In genomic region chr16:30417447-30418349, GRCh38 we compare ENCODE assay signal across 8 cellular contexts. TPM values are rescaled to one million over a fixed set of nuclear protein-coding genes. Genes with fewer than 3 reads are reported as not detected.
DNase-seq lines count a peak whose midpoint lies in the region; ATAC-seq and TF ChIP-seq lines count a peak whose summit lies in the region.

No MANE protein-coding gene starts in this region.

- H3K27ac ChIP-seq in trophoblast cell (ENCODE audit: low read depth, low read length) (peak overlapping the region; percentile 26), tibial artery (peak overlapping the region; percentile 53 to 78)

- peak overlapping the region; percentile 52 for H4K8ac ChIP-seq in trophoblast cell (ENCODE audit: low read depth, low read length)

- no peaks in the 10 kb centered on the region for H3K27me3 ChIP-seq in trophoblast cell (ENCODE audit: insufficient read depth, low read length)
- H3K27me3 ChIP-seq in tibial artery = no peaks in the 10 kb centered on the region

- H2BK12ac ChIP-seq in trophoblast cell (ENCODE audit: low read length) = no peak overlapping the region

- DNase-seq in DMS153 treated with DMSO at 0.1 percent for 48 hours (lab: John Stamatoyannopoulos, UW; ENCODE audit: unreplicated experiment) = peak; percentile 88
- DNase-seq in KBM-7 = peak; percentile 92
- DNase-seq in activated naive CD8-positive, alpha-beta T cell treated with anti-CD3 and anti-CD28 coated beads, Interleukin-2, amount 10 ng/mL, durations not matched to agents 7 days and 5 days = peak; percentile 91
- peak; percentile 89 for DNase-seq in cardiac septum (ENCODE audit: low spot score)
- DNase-seq in trophoblast cell = peak; percentile 97
- peak; percentile 51 to 79 for DNase-seq in tibial artery

- H2AFZ ChIP-seq in trophoblast cell (ENCODE audit: insufficient read depth, low read length, poor library complexity) = peak overlapping the region; percentile 53

- no CpG with 5 or more reads among the region's 142 CpGs for WGBS in trophoblast cell (ENCODE audit: extremely low coverage, insufficient coverage, insufficient read length)

- peak overlapping the region; percentile 42 for H3K4me3 Mint-ChIP-seq in activated naive CD8-positive, alpha-beta T cell treated with anti-CD3 and anti-CD28 coated beads, Interleukin-2, amount 10 ng/mL, durations not matched to agents 7 days and 5 days

- intact Hi-C loops in cardiac septum (cut with DNase I) = loop anchor here (10.0 kb wide), 1 partner anchor 323 kb away; the partner anchor contains the start of genes TBX6 and YPEL3
- intact Hi-C loops in tibial artery (cut with DNase I; ENCODE audit: low total_unique reads) = no loop called here

- no peak overlapping the region for H3K4ac ChIP-seq in trophoblast cell (ENCODE audit: low read depth, low read length)

- peak overlapping the region; percentile 84 for H3K4me2 ChIP-seq in trophoblast cell (ENCODE audit: low read length)

- peak; percentile 71 for ATAC-seq in GM21526 (IDR thresholded peaks at IDR 0.05; ENCODE audit: low FRiP score, unreplicated experiment)
- ATAC-seq in SK-N-SH treated with all-trans-retinoic acid at 6 μM for 48 hours = peak; percentile 89
- ATAC-seq in activated naive CD8-positive, alpha-beta T cell treated with anti-CD3 and anti-CD28 coated beads, Interleukin-2, amount 10 ng/mL, durations not matched to agents 7 days and 5 days (ENCODE audit: low read depth) = peak; percentile 90

- H3K36me3 Mint-ChIP-seq in activated naive CD8-positive, alpha-beta T cell treated with anti-CD3 and anti-CD28 coated beads, Interleukin-2, amount 10 ng/mL, durations not matched to agents 7 days and 5 days = peaks cover 25% of the 10 kb centered on the region

- H3K27me3 Mint-ChIP-seq in activated naive CD8-positive, alpha-beta T cell treated with anti-CD3 and anti-CD28 coated beads, Interleukin-2, amount 10 ng/mL, durations not matched to agents 7 days and 5 days = no peaks in the 10 kb centered on the region

- peaks cover 21% of the 10 kb centered on the region for H3K4me1 Mint-ChIP-seq in activated naive CD8-positive, alpha-beta T cell treated with anti-CD3 and anti-CD28 coated beads, Interleukin-2, amount 10 ng/mL, durations not matched to agents 7 days and 5 days

- H3K4me3 ChIP-seq in trophoblast cell (ENCODE audit: low read depth, low read length) (peak overlapping the region; percentile 70), tibial artery (peak overlapping the region; percentile 57 to 68)

- no peaks in the 10 kb centered on the region for H3K79me2 ChIP-seq in trophoblast cell (ENCODE audit: control insufficient read depth, insufficient read depth, low read length, poor library complexity)

- peaks cover 12% of the 10 kb centered on the region in 2 experiments for H3K36me3 ChIP-seq in trophoblast cell (ENCODE audit: control insufficient read depth in 1 of 2, insufficient read depth in 2 of 2, low read length in 2 of 2)
- peaks cover 0 to 31% (median 0%) of the 10 kb centered on the region in 3 donors for H3K36me3 ChIP-seq in tibial artery

- H3K9me3 ChIP-seq in trophoblast cell (ENCODE audit: insufficient read depth, low read depth, low read length) (no peaks in the 10 kb centered on the region), tibial artery (no peaks in the 10 kb centered on the region)

- no peak overlapping the region for H2BK120ac ChIP-seq in trophoblast cell (ENCODE audit: insufficient read depth, low read length, poor library complexity)

- no peak overlapping the region for H2AK5ac ChIP-seq in trophoblast cell (ENCODE audit: low read length)

- in situ Hi-C loops in KBM-7 (cut with MboI; ENCODE audit: low pct_unique_long_range_greater_than_20kb, low sequenced_read_pairs) = no loop called here

- H3K4me1 ChIP-seq in trophoblast cell (ENCODE audit: control insufficient read depth in 1 of 2, insufficient read depth in 2 of 2, low read length in 2 of 2) (peaks cover 7 to 10% of the 10 kb centered on the region in 2 experiments), tibial artery (peaks cover 0 to 14% (median 6%) of the 10 kb centered on the region in 4 donors)

- H3K79me1 ChIP-seq in trophoblast cell (ENCODE audit: low read length) = no peaks in the 10 kb centered on the region

- no peaks in the 10 kb centered on the region for H3K9me3 Mint-ChIP-seq in activated naive CD8-positive, alpha-beta T cell treated with anti-CD3 and anti-CD28 coated beads, Interleukin-2, amount 10 ng/mL, durations not matched to agents 7 days and 5 days

- TF ChIP-seq CTCF in tibial artery (IDR thresholded peaks at IDR 0.05) = no peak

- H3K14ac ChIP-seq in trophoblast cell (ENCODE audit: low read length) = peak overlapping the region; percentile 31

- H3K23ac ChIP-seq in trophoblast cell (ENCODE audit: low read length) = no peak overlapping the region

- peak overlapping the region; percentile 70 for H3K9ac ChIP-seq in trophoblast cell (ENCODE audit: low read length)

- peak overlapping the region; percentile 20 for H3K18ac ChIP-seq in trophoblast cell (ENCODE audit: low read length)

- no peak overlapping the region for H2BK5ac ChIP-seq in trophoblast cell (ENCODE audit: low read depth, low read length, poor library complexity)

- no peak overlapping the region for H3K27ac Mint-ChIP-seq in activated naive CD8-positive, alpha-beta T cell treated with anti-CD3 and anti-CD28 coated beads, Interleukin-2, amount 10 ng/mL, durations not matched to agents 7 days and 5 days

- H4K91ac ChIP-seq in trophoblast cell (ENCODE audit: low read depth, low read length) = peak overlapping the region; percentile 23

- POLR2A ChIA-PET in activated naive CD8-positive, alpha-beta T cell treated with anti-CD3 and anti-CD28 coated beads, Interleukin-2, amount 10 ng/mL, durations not matched to agents 7 days and 5 days (lab: Charles Lee) = interaction anchor here (0.6 to 3.6 kb wide), 28 partner anchors 8 to 352 kb away, joined by 3 to 32 read pairs (median 4); partner anchors contain the start of genes ALDOA, DCTPP1, ITGAL and PRR14

- peak overlapping the region; percentile 13 for H4K12ac ChIP-seq in trophoblast cell (ENCODE audit: low read depth, low read length)

TF ChIP-seq in SK-N-SH treated with all-trans-retinoic acid at 6 μM for 48 hours, 23 proteins besides CTCF, POLR2A, EP300 and RAD21 (continues in another document):
- no peak for TF ChIP-seq BACH2 (CRISPR knock-in tag; IDR thresholded peaks at IDR 0.05; ENCODE audit: borderline replicate concordance)
- TF ChIP-seq ISL1 (CRISPR knock-in tag; IDR thresholded peaks at IDR 0.05) = no peak
- TF ChIP-seq SNAI2 (CRISPR knock-in tag; IDR thresholded peaks at IDR 0.05) = peak; percentile 50; the same call in 1 of the 2 replicates
- no peak; the same call in 1 of the 2 replicates for TF ChIP-seq ZNF70 (CRISPR knock-in tag; IDR thresholded peaks at IDR 0.05)
- TF ChIP-seq ZNF565 (CRISPR knock-in tag; conservative IDR thresholded peaks at IDR 0.05; ENCODE audit: low read depth) = 0 out of 2 replicates have a peak, but pooled peaks have one; percentile 51
- TF ChIP-seq CREB5 (CRISPR knock-in tag; IDR thresholded peaks at IDR 0.05; ENCODE audit: low read depth) = no peak
- no peak for TF ChIP-seq PPARA (CRISPR knock-in tag; IDR thresholded peaks at IDR 0.05; ENCODE audit: borderline replicate concordance)
- peak; percentile 74; the same call in 1 of the 2 replicates for TF ChIP-seq ZFP3 (CRISPR knock-in tag; IDR thresholded peaks at IDR 0.05)
- TF ChIP-seq GLIS3 (CRISPR knock-in tag; IDR thresholded peaks at IDR 0.05) = no peak
- TF ChIP-seq ARNTL (CRISPR knock-in tag; IDR thresholded peaks at IDR 0.05; ENCODE audit: borderline replicate concordance, low read depth) = no peak
- TF ChIP-seq TOX (CRISPR knock-in tag; IDR thresholded peaks at IDR 0.05; ENCODE audit: borderline replicate concordance) = no peak
- no peak for TF ChIP-seq ZNF8 (CRISPR knock-in tag; IDR thresholded peaks at IDR 0.05)
- TF ChIP-seq CSDC2 (CRISPR knock-in tag; IDR thresholded peaks at IDR 0.05) = 0 out of 2 replicates have a peak, but pooled peaks have one; percentile 33

RNA-seq across cellular contexts. Expression of gene ZNF771, which starts 10.3 kb away (rescaled TPM):
- 1 to 10 TPM; 4.8 to 5.6 TPM for total RNA-seq in activated naive CD8-positive, alpha-beta T cell treated with anti-CD3 and anti-CD28 coated beads, Interleukin-2, amount 10 ng/mL, durations not matched to agents 7 days and 5 days
- total RNA-seq in cardiac septum = 7.5 TPM
- 4.8 TPM in 2 replicates for polyA plus RNA-seq in trophoblast cell (2013)

RNA-seq across cellular contexts. Expression of gene DCTPP1, which starts 12.1 kb away (rescaled TPM):
- total RNA-seq in activated naive CD8-positive, alpha-beta T cell treated with anti-CD3 and anti-CD28 coated beads, Interleukin-2, amount 10 ng/mL, durations not matched to agents 7 days and 5 days = 10 to 100 TPM; 52.2 to 52.8 TPM
- 23.1 TPM for total RNA-seq in cardiac septum
- 20.1 and 21.1 TPM in 2 replicates for polyA plus RNA-seq in trophoblast cell (2013)

RNA-seq across cellular contexts. Expression of gene ZNF48, which starts 22.5 kb away (rescaled TPM):
- total RNA-seq in activated naive CD8-positive, alpha-beta T cell treated with anti-CD3 and anti-CD28 coated beads, Interleukin-2, amount 10 ng/mL, durations not matched to agents 7 days and 5 days = 10 to 100 TPM; 14.4 to 15.5 TPM
- total RNA-seq in cardiac septum = 6.1 TPM
- polyA plus RNA-seq in trophoblast cell (2013) = 11.6 and 12.1 TPM in 2 replicates

RNA-seq across cellular contexts. Expression of gene SEPHS2, which starts 28.0 kb away (rescaled TPM):
- total RNA-seq in activated naive CD8-positive, alpha-beta T cell treated with anti-CD3 and anti-CD28 coated beads, Interleukin-2, amount 10 ng/mL, durations not matched to agents 7 days and 5 days = 10 to 100 TPM; 59.4 to 59.8 TPM
- 27.3 TPM for total RNA-seq in cardiac septum
- 20.8 and 21.8 TPM in 2 replicates for polyA plus RNA-seq in trophoblast cell (2013)

RNA-seq across cellular contexts. Expression of gene SEPTIN1, which starts 35.3 kb away (rescaled TPM):
- 100 to 1,000 TPM; 293 to 318 TPM for total RNA-seq in activated naive CD8-positive, alpha-beta T cell treated with anti-CD3 and anti-CD28 coated beads, Interleukin-2, amount 10 ng/mL, durations not matched to agents 7 days and 5 days
- 2.2 TPM for total RNA-seq in cardiac septum
- 1.3 and 1.5 TPM in 2 replicates for polyA plus RNA-seq in trophoblast cell (2013)

Comparison
In these comparisons a context has a peak if more than half of its experiments do, and no peak if none do; other contexts are left out.
1. Peak in every context shown above with its lines: DNase-seq, ATAC-seq, H3K4me3 ChIP-seq and H3K27ac ChIP-seq.